ENCODE assay signal across 19 cellular contexts in the genomic region with DNA sequence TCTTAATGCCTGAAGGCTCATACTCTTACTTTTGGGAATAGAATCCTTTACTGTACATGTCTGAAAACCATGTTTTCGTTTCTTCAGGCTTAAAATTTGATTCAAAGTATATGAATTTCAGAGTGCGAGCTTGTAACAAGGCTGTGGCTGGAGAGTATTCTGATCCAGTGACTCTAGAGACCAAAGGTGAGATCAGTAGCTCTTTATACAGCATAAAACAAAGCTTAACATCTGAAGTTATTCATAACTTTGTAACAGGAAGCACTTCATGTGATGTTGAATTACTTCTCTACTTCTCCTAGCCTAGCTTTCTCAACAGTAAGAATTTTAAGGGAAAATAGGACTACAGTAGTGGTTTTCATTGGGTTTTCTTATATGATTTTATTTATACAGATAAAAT. TPM values are rescaled to one million over a fixed set of nuclear protein-coding genes. Genes with fewer than 3 reads are reported as not detected.
DNase-seq lines count a peak whose midpoint lies in the region; ATAC-seq, FAIRE-seq and TF ChIP-seq lines count a peak whose summit lies in the region.
"Had no signal": no experiment of that assay in that cellular context is flagged by ENCODE, and none has a peak within 500 bp of the region (broad histone marks: within the 10 kb centered on the region; RNA-seq: fewer than 3 reads in every experiment).

No MANE protein-coding gene starts in this region.

- DNase-seq in H54 (ENCODE audit: insufficient read length, low spot score) (no peak), left colon (no peak), superior temporal gyrus (ENCODE audit: extremely low spot score) (peak; percentile 3), NCI-H226 (no peak), NCI-H748 (lab: John Stamatoyannopoulos, UW; ENCODE audit: unreplicated experiment) (no peak)
- DNase-seq: AML-193; Caco-2; Calu3; CD4-positive, alpha-beta T cell; CD8-positive, alpha-beta T cell; DMS53; DMS79; DND-41; EL; GDM1 had no signal

- ATAC-seq in left colon: peak; percentile 81
- ATAC-seq: A549; CD8-positive, alpha-beta T cell had no signal

- intact Hi-C loops in left colon (cut with DNase I, micrococcal nuclease): no loop called here

- TF ChIP-seq POLR2A in H54 (IDR thresholded peaks at IDR 0.05; ENCODE audit: low read depth, low read length): no peak

- peak; percentile 92 for FAIRE-seq in H54 (lab: Jason Lieb, UNC)
- FAIRE-seq: A549, D721Med, GM12891, GM18507 had no signal

RNA-seq across cellular contexts. Expression of a gene that starts 49.4 kb away (rescaled TPM):
- total RNA-seq in left colon: 10 to 100 TPM; 11.9 to 15.7 TPM
